3 cellular contexts compared by ENCODE assay signal in the genomic region with DNA sequence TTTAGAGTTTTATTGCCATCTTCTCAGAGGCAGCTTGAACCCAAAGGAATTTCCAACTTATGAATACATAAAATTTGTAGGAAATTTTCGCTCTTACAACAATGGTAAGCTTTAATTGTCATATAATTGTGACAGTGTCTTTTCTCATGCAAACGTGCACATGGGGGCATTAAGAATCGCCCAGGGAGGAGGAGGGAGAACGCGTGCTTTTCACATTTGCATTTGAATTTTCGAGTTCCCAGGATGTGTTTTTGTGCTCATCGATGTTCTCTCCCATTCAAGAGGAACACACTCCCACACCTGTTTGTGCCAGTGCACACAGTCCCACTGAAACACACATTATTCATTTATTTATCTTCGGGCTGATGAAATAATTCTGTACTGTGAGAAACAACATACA.
TF ChIP-seq lines count a peak whose summit lies in the region.

No MANE protein-coding gene starts in this region.

TF ChIP-seq in GM23338, 12 proteins besides CTCF, POLR2A, EP300 and RAD21:
- TF ChIP-seq CREB1 (CRISPR knock-in tag; IDR thresholded peaks at IDR 0.05; ENCODE audit: low read depth): no peak

TF ChIP-seq in WTC11, 78 proteins besides CTCF, POLR2A, EP300 and RAD21:
- TF ChIP-seq ZNF671 (CRISPR knock-in tag; IDR thresholded peaks at IDR 0.05) (no peak), SOX15 (CRISPR knock-in tag; IDR thresholded peaks at IDR 0.05) (no peak), GTF2I (CRISPR knock-in tag; conservative IDR thresholded peaks at IDR 0.05) (no peak), ZNF219 (CRISPR knock-in tag; IDR thresholded peaks at IDR 0.05; ENCODE audit: borderline replicate concordance) (no peak), FOXJ3 (CRISPR knock-in tag; IDR thresholded peaks at IDR 0.05; ENCODE audit: borderline replicate concordance) (no peak), SP1 (CRISPR knock-in tag; conservative IDR thresholded peaks at IDR 0.05) (no peak), ETV6 (CRISPR knock-in tag; IDR thresholded peaks at IDR 0.05) (no peak)
- TF ChIP-seq, protein P1, sequence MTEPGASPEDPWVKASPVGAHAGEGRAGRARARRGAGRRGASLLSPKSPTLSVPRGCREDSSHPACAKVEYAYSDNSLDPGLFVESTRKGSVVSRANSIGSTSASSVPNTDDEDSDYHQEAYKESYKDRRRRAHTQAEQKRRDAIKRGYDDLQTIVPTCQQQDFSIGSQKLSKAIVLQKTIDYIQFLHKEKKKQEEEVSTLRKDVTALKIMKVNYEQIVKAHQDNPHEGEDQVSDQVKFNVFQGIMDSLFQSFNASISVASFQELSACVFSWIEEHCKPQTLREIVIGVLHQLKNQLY (CRISPR knock-in tag; IDR thresholded peaks at IDR 0.05): no peak
- TF ChIP-seq, protein P2, sequence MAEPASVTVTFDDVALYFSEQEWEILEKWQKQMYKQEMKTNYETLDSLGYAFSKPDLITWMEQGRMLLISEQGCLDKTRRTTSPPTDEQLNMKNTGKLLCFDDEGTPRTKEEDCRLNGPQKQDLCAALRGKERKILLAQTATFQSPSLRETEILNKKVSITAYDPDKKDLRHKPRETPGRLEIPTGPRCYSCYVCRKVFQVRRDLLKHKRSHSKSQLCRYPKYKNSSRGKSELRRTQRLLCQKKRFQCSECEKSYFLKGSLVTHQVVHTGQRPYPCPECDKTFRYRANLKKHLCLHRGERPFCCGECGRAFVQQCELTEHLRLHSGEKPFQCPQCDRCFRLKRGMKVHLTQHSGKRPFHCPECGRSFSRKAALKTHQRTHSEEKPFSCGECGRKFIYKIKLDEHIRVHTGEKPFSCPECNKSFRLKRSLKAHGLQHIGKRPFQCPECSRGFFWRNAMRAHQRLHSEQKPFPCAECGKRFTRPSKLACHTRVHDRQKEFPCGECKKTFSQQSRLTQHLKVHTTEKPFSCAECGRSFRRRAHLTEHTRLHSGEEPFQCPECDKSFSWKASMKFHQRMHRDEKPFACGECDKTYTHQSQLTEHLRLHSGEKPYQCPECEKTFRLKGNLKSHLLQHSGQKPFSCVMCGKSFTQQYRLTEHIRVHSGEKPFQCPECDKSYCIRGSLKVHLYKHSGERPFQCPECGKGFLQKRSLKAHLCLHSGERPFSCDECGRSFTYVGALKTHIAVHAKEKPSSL (CRISPR knock-in tag; conservative IDR thresholded peaks at IDR 0.05): no peak
- TF ChIP-seq, protein P3, sequence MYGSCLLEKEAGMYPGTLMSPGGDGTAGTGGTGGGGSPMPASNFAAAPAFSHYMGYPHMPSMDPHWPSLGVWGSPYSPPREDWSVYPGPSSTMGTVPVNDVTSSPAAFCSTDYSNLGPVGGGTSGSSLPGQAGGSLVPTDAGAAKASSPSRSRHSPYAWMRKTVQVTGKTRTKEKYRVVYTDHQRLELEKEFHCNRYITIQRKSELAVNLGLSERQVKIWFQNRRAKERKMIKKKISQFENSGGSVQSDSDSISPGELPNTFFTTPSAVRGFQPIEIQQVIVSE (CRISPR knock-in tag; IDR thresholded peaks at IDR 0.05; ENCODE audit: borderline replicate concordance): no peak
- TF ChIP-seq, protein P4, sequence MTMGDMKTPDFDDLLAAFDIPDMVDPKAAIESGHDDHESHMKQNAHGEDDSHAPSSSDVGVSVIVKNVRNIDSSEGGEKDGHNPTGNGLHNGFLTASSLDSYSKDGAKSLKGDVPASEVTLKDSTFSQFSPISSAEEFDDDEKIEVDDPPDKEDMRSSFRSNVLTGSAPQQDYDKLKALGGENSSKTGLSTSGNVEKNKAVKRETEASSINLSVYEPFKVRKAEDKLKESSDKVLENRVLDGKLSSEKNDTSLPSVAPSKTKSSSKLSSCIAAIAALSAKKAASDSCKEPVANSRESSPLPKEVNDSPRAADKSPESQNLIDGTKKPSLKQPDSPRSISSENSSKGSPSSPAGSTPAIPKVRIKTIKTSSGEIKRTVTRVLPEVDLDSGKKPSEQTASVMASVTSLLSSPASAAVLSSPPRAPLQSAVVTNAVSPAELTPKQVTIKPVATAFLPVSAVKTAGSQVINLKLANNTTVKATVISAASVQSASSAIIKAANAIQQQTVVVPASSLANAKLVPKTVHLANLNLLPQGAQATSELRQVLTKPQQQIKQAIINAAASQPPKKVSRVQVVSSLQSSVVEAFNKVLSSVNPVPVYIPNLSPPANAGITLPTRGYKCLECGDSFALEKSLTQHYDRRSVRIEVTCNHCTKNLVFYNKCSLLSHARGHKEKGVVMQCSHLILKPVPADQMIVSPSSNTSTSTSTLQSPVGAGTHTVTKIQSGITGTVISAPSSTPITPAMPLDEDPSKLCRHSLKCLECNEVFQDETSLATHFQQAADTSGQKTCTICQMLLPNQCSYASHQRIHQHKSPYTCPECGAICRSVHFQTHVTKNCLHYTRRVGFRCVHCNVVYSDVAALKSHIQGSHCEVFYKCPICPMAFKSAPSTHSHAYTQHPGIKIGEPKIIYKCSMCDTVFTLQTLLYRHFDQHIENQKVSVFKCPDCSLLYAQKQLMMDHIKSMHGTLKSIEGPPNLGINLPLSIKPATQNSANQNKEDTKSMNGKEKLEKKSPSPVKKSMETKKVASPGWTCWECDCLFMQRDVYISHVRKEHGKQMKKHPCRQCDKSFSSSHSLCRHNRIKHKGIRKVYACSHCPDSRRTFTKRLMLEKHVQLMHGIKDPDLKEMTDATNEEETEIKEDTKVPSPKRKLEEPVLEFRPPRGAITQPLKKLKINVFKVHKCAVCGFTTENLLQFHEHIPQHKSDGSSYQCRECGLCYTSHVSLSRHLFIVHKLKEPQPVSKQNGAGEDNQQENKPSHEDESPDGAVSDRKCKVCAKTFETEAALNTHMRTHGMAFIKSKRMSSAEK (CRISPR knock-in tag; IDR thresholded peaks at IDR 0.05; ENCODE audit: borderline replicate concordance): no peak

TF ChIP-seq in H1, 55 proteins besides CTCF, POLR2A, EP300 and RAD21:
- TF ChIP-seq HDAC2 (IDR thresholded peaks at IDR 0.05; ENCODE audit: borderline replicate concordance in 1 of 2, low read depth in 2 of 2, low read length in 2 of 2) (no peak), CHD1 (IDR thresholded peaks at IDR 0.05; ENCODE audit: low read depth, low read length) (no peak)
TF ChIP-seq in H1: peak in this region for 0.
